Comparison of ENCODE assay signal across 27 cellular contexts in the genomic region with DNA sequence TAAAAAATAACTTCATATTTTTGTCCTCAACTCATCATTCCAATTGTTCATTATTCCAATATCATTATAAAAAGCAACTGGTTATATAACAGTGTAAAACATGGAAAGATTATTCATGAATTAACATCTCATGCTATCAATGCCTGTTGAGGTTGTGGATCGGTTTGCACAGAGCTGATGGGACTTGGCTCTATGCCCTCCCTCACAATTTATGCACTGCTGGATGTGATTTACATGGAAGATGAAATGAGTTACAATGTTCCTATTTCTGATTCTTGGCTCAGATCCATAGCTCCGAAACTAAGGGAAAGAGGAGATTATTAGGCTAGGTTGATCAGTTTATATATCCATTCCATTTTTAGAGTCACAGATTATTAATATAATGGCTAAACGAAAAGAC. TPM values are rescaled to one million over a fixed set of nuclear protein-coding genes. Genes with fewer than 3 reads are reported as not detected.
A peak's percentile ranks its signal among the peaks of the same experiment; 100 is the strongest.
DNase-seq lines count a peak whose midpoint lies in the region; ATAC-seq and TF ChIP-seq lines count a peak whose summit lies in the region.
"Had no signal": no experiment of that assay in that cellular context is flagged by ENCODE, and none has a peak within 500 bp of the region (broad histone marks: within the 10 kb centered on the region; RNA-seq: fewer than 3 reads in every experiment).

No MANE protein-coding gene starts in this region.

- no peak overlapping the region for H3K4me3 Mint-ChIP-seq in activated CD4-positive, alpha-beta T cell treated with anti-CD3 and anti-CD28 coated beads, Interleukin-2, amount 10 ng/mL, durations not matched to agents 24 days and 14 days
- H3K4me3 Mint-ChIP-seq: CD4-positive, alpha-beta memory T cell; IgD-negative memory B cell had no signal

- peak overlapping the region in 1 of 2 donors; percentile 26 for H3K27ac ChIP-seq in testis
- no peak overlapping the region for H3K27ac ChIP-seq in thyroid gland
- H3K27ac ChIP-seq: A549, KMS-11, SK-N-MC had no signal

- H3K36me3 ChIP-seq in testis (ENCODE audit: low read depth, missing control alignments) (no peaks in the 10 kb centered on the region), thyroid gland (no peaks in the 10 kb centered on the region)

- H3K27me3 ChIP-seq in testis: no peaks in the 10 kb centered on the region
- no peaks in the 10 kb centered on the region for H3K27me3 ChIP-seq in thyroid gland

- H3K4me1 Mint-ChIP-seq in activated CD4-positive, alpha-beta T cell treated with anti-CD3 and anti-CD28 coated beads, Interleukin-2, amount 10 ng/mL, durations not matched to agents 24 days and 14 days: no peaks in the 10 kb centered on the region
- H3K4me1 Mint-ChIP-seq: CD4-positive, alpha-beta memory T cell; IgD-negative memory B cell had no signal

- no peak for TF ChIP-seq CTCF in testis (IDR thresholded peaks at IDR 0.05)
- no peak for TF ChIP-seq CTCF in lower leg skin (IDR thresholded peaks at IDR 0.05)
- TF ChIP-seq CTCF in thyroid gland (IDR thresholded peaks at IDR 0.05): no peak

- TF ChIP-seq POLR2A in testis (IDR thresholded peaks at IDR 0.05) (no peak), lower leg skin (IDR thresholded peaks at IDR 0.05) (no peak), thyroid gland (IDR thresholded peaks at IDR 0.05) (no peak)

- no peaks in the 10 kb centered on the region for H3K9me3 Mint-ChIP-seq in activated CD4-positive, alpha-beta T cell treated with anti-CD3 and anti-CD28 coated beads, Interleukin-2, amount 10 ng/mL, durations not matched to agents 24 days and 14 days
- H3K9me3 Mint-ChIP-seq: CD4-positive, alpha-beta memory T cell had no signal

- H3K27ac Mint-ChIP-seq in activated CD4-positive, alpha-beta T cell treated with anti-CD3 and anti-CD28 coated beads, Interleukin-2, amount 10 ng/mL, durations not matched to agents 24 days and 14 days: no peak overlapping the region
- H3K27ac Mint-ChIP-seq: IgD-negative memory B cell had no signal

- H3K36me3 Mint-ChIP-seq in activated CD4-positive, alpha-beta T cell treated with anti-CD3 and anti-CD28 coated beads, Interleukin-2, amount 10 ng/mL, durations not matched to agents 24 days and 14 days (ENCODE audit: low read depth): no peaks in the 10 kb centered on the region
- H3K36me3 Mint-ChIP-seq: CD4-positive, alpha-beta memory T cell had no signal

- H3K4me1 ChIP-seq in testis (no peaks in the 10 kb centered on the region), thyroid gland (no peaks in the 10 kb centered on the region)
- H3K4me1 ChIP-seq: A549 had no signal

- WGBS in testis, 2 donors: 33 to 50% methylated on average over 3 of the region's 3 CpGs
- 21 to 26% methylated on average over 3 of the region's 3 CpGs for WGBS in lower leg skin, 2 donors
- 73 to 77% methylated on average over 3 of the region's 3 CpGs for WGBS in thyroid gland, 2 donors

- peaks cover 36% of the 10 kb centered on the region for H3K27me3 Mint-ChIP-seq in activated CD4-positive, alpha-beta T cell treated with anti-CD3 and anti-CD28 coated beads, Interleukin-2, amount 10 ng/mL, durations not matched to agents 24 days and 14 days

- intact Hi-C loops in activated CD4-positive, alpha-beta T cell treated with anti-CD3 and anti-CD28 coated beads, Interleukin-2, amount 10 ng/mL, durations not matched to agents 24 days and 14 days (cut with micrococcal nuclease): no loop called here
- intact Hi-C loops in head of caudate nucleus (cut with DNase I): no loop called here
- intact Hi-C loops in testis (cut with DNase I; ENCODE audit: low total_unique reads): no loop called here
- intact Hi-C loops in lower leg skin (cut with DNase I; ENCODE audit: low total_unique reads): no loop called here
- intact Hi-C loops in thyroid gland (cut with DNase I): no loop called here

- DNase-seq in activated CD4-positive, alpha-beta T cell treated with anti-CD3 and anti-CD28 coated beads, Interleukin-2, amount 10 ng/mL, durations not matched to agents 24 days and 14 days: peak; percentile 11
- DNase-seq in activated CD4-positive, alpha-beta T cell treated with anti-CD3 and anti-CD28 coated beads, Interleukin-2, amount 50 U/mL, for 48 hours: no peak
- DNase-seq in NCI-H69 (lab: John Stamatoyannopoulos, UW) (peak; percentile 37), head of caudate nucleus (peak in 35 of 42 donors; percentile 8 to 80 (median 52)), testis (peak; percentile 66), lower leg skin (ENCODE audit: low spot score in 2 of 2) (no peak), thyroid gland (no peak)
- DNase-seq: AML-193; CD4-positive, alpha-beta memory T cell; COR-L47; DMS79; EL; GF-D8; H7; MM.1S; NCI-H1417 treated with DMSO at 0.1 percent for 48 hours; NCI-H187 treated with DMSO at 0.1 percent for 48 hours; NCI-H2107; NCI-H226; NCI-H510A; SIG-M5 had no signal

- no peak overlapping the region for H3K4me3 ChIP-seq in testis
- H3K4me3 ChIP-seq in lower leg skin (ENCODE audit: low read depth, poor library complexity, severe bottlenecking): no peak overlapping the region
- no peak overlapping the region for H3K4me3 ChIP-seq in thyroid gland (replicated peaks in 1 of 3)
- H3K4me3 ChIP-seq: A549, SK-N-MC had no signal

- H3K9me3 ChIP-seq in testis: no peaks in the 10 kb centered on the region
- no peaks in the 10 kb centered on the region for H3K9me3 ChIP-seq in thyroid gland
- H3K9me3 ChIP-seq: A549 had no signal

- no peak for ATAC-seq in HG02623 (IDR thresholded peaks at IDR 0.05; ENCODE audit: unreplicated experiment)
- ATAC-seq: A549 had no signal

RNA-seq across cellular contexts. Expression of gene SCEL, which starts 38.6 kb away (rescaled TPM):
- total RNA-seq in activated CD4-positive, alpha-beta T cell treated with anti-CD3 and anti-CD28 coated beads, Interleukin-2, amount 10 ng/mL, durations not matched to agents 24 days and 14 days: not detected in 2 replicates
- 1 to 10 TPM; 2.5 to 3.5 TPM for total RNA-seq in testis
- polyA plus RNA-seq in testis (ENCODE audit: insufficient read depth, low read depth, low replicate concordance): 2.5 TPM
- 100 to 1,000 TPM; 298 to 628 (median 352) TPM for total RNA-seq in lower leg skin
- 1 to 10 TPM in 3 of 4 donors, under 1 TPM in 1; 0.79 to 3.4 (median 2.0) TPM for total RNA-seq in thyroid gland
- total RNA-seq: CD4-positive, alpha-beta memory T cell; H7; T-helper 1 cell treated with Interleukin-12 subunit alpha and Interleukin-12 subunit beta and Interleukin-4 antibody, amounts not matched to agents 30 ng/mL and 1 ng/mL, for 36 hours had no signal
- polyA plus RNA-seq: CD4-positive, alpha-beta memory T cell; IgD-negative memory B cell had no signal

Comparison
In these comparisons a context has a peak if more than half of its experiments do, and no peak if none do; other contexts are left out.
1. DNase-seq: peak in activated CD4-positive, alpha-beta T cell treated with anti-CD3 and anti-CD28 coated beads, Interleukin-2, amount 10 ng/mL, durations not matched to agents 24 days and 14 days (single experiment), NCI-H69 (single experiment), head of caudate nucleus (35 of 42) and testis (single experiment); none in activated CD4-positive, alpha-beta T cell treated with anti-CD3 and anti-CD28 coated beads, Interleukin-2, amount 50 U/mL, for 48 hours (0 of 2), lower leg skin (0 of 2) and thyroid gland (0 of 2).
2. RNA of gene SCEL, which starts 38.6 kb away (total RNA-seq): 298 to 628 TPM in lower leg skin; 2.5 to 3.5 TPM in testis, 0.79 to 3.4 TPM in thyroid gland and not detected in activated CD4-positive, alpha-beta T cell treated with anti-CD3 and anti-CD28 coated beads, Interleukin-2, amount 10 ng/mL, durations not matched to agents 24 days and 14 days; every median in the first group is over 10 times any median in the second.